Comparison of ENCODE assay signal across 16 cellular contexts in genomic region chr1:178160736-178161475, GRCh38.
DNase-seq lines count a peak whose midpoint lies in the region; FAIRE-seq and TF ChIP-seq lines count a peak whose summit lies in the region.
"Had no signal": no experiment of that assay in that cellular context is flagged by ENCODE, and none has a peak within 500 bp of the region (broad histone marks: within the 10 kb centered on the region; RNA-seq: fewer than 3 reads in every experiment).

No MANE protein-coding gene starts in this region.

- no peaks in the 10 kb centered on the region for H3K36me3 ChIP-seq in WERI-Rb-1

- no peak overlapping the region for H3K27ac ChIP-seq in WERI-Rb-1
- H3K27ac ChIP-seq: HL-60 had no signal

- no peaks in the 10 kb centered on the region for H3K36me3 Mint-ChIP-seq in type B pancreatic cell

- FAIRE-seq in D721Med (lab: Jason Lieb, UNC) (peak; percentile 67), RCC 7860 (lab: Jason Lieb, UNC) (peak; percentile 7)
- FAIRE-seq: GM12892, H1, K562 had no signal

- peak overlapping the region; percentile 55 for H3K27ac Mint-ChIP-seq in type B pancreatic cell
- H3K27ac Mint-ChIP-seq: B cell; CD4-positive, alpha-beta T cell had no signal

- no peak for DNase-seq in D721Med (ENCODE audit: insufficient read length, low spot score)
- DNase-seq in RCC 7860 (ENCODE audit: low spot score), result no peak
- peak; percentile 53 to 60 for DNase-seq in dermis microvascular lymphatic vessel endothelial cell (ENCODE audit: low read depth in 2 of 2)
- DNase-seq in type B pancreatic cell (ENCODE audit: extremely low spot score, unreplicated experiment), result no peak
- DNase-seq in NCI-H82 treated with DMSO at 0.1 percent for 48 hours (lab: John Stamatoyannopoulos, UW; ENCODE audit: unreplicated experiment), result no peak
- no peak for DNase-seq in NCI-H2171 (lab: John Stamatoyannopoulos, UW)
- no peak for DNase-seq in WERI-Rb-1
- DNase-seq: C1 segment of cervical spinal cord; Calu3; CD4-positive, alpha-beta T cell; DMS79 had no signal

- TF ChIP-seq CTCF in D721Med (IDR thresholded peaks at IDR 0.05; ENCODE audit: insufficient read depth, missing control alignments), result no peak
- no peak for TF ChIP-seq CTCF in type B pancreatic cell (conservative IDR thresholded peaks at IDR 0.05)
- TF ChIP-seq CTCF in WERI-Rb-1 (IDR thresholded peaks at IDR 0.05; ENCODE audit: low read depth, low read length), result no peak

- no peak overlapping the region for H3K4me3 ChIP-seq in WERI-Rb-1 (ENCODE audit: low read depth, low read length)
- H3K4me3 ChIP-seq: K562 had no signal

- no peaks in the 10 kb centered on the region for H3K27me3 Mint-ChIP-seq in type B pancreatic cell
- H3K27me3 Mint-ChIP-seq: B cell; CD4-positive, alpha-beta T cell had no signal

- H3K27me3 ChIP-seq in WERI-Rb-1 (ENCODE audit: insufficient read depth, low read depth, severe bottlenecking), result no peaks in the 10 kb centered on the region

- no peaks in the 10 kb centered on the region for H3K9me3 ChIP-seq in WERI-Rb-1 (ENCODE audit: severe bottlenecking)

- no peak overlapping the region for H3K4me3 Mint-ChIP-seq in type B pancreatic cell
- H3K4me3 Mint-ChIP-seq: B cell; CD4-positive, alpha-beta T cell had no signal

- H3K9me3 Mint-ChIP-seq in type B pancreatic cell, result no peaks in the 10 kb centered on the region
- H3K9me3 Mint-ChIP-seq: CD4-positive, alpha-beta T cell had no signal

- H3K4me1 Mint-ChIP-seq in type B pancreatic cell (ENCODE audit: unreplicated experiment), result peaks cover under 1% of the 10 kb centered on the region
- H3K4me1 Mint-ChIP-seq: B cell had no signal

Comparison
In these comparisons a context has a peak if more than half of its experiments do, and no peak if none do; other contexts are left out.
1. DNase-seq: peak in dermis microvascular lymphatic vessel endothelial cell (2 of 2); none in D721Med (single experiment), RCC 7860 (single experiment), type B pancreatic cell (single experiment), NCI-H82 treated with DMSO at 0.1 percent for 48 hours (single experiment), NCI-H2171 (single experiment) and WERI-Rb-1 (single experiment).